Comparison of ENCODE assay signal across 8 cellular contexts in the genomic region with DNA sequence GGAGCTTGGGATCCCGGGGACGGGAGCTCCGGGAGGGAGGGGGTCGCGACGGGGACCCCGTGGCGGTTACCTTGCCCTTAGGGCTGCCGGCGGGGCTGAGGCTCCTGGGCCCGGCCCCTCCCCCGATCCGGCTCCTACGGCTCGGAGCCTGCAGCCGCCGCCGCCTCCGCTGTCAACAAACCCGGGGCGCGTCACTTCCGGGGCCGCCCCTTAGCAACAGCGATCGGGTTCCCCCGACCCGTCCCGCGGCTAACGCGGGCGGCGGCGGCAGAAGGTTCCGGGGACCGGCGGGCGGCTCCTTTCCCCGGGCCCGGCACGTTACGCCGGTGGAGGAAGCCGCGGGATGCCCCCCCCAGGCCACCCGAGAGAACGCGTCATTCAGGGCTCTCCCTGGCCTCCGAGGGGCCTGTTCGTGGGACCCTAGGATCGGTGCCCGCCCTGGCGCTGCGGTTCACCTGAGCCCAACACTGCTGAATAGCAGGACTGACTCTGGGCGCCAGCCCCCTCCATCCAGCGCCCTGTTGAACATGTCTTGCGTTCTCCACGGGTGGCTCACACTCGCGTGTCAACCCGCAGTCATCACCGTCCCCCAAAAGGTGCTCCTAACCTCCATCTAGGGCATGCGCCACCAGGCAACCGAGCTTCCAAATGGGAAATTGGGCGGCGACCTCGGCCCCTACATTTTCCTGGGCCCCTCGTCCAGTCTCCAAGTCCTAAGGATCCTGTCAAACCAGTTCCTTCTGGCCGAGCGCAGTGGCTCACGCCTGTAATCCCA. TPM values are rescaled to one million over a fixed set of nuclear protein-coding genes. Genes with fewer than 3 reads are reported as not detected.
DNase-seq lines count a peak whose midpoint lies in the region; ATAC-seq lines count a peak whose summit lies in the region.

A gene (minus strand): TSS at position 183 of the 775 bp plus-strand sequence. CDS start 16,362 bp downstream, outside the sequence.

- DNase-seq in AG08396 (ENCODE audit: low spot score) (peak; percentile 99), NCI-H510A (lab: John Stamatoyannopoulos, UW) (peak; percentile 90), cerebellum (ENCODE audit: low spot score) (peak; percentile 97), kidney glomerular epithelial cell (lab: John Stamatoyannopoulos, UW) (peak; percentile 58)
- peak; percentile 91 for DNase-seq in activated CD4-positive, alpha-beta T cell treated with anti-CD3 and anti-CD28 coated beads for 1 hour
- peak; percentile 88 to 91 for DNase-seq in stimulated activated CD4-positive, alpha-beta T cell treated with anti-CD3 and anti-CD28 coated beads, Interleukin-15, amount 100 ng/mL, for 48 hours (ENCODE audit: low read depth in 2 of 2)

- ATAC-seq in GM19035 (IDR thresholded peaks at IDR 0.05; ENCODE audit: unreplicated experiment) (peak; percentile 91), HG03342 (IDR thresholded peaks at IDR 0.05; ENCODE audit: unreplicated experiment) (peak; percentile 89)

RNA-seq across cellular contexts. Expression of the gene that starts here (rescaled TPM):
- 21.8 TPM for total RNA-seq in cerebellum

Comparison
In these comparisons a context has a peak if more than half of its experiments do, and no peak if none do; other contexts are left out.
1. Peak in every context shown above with its lines: DNase-seq and ATAC-seq.